In the genomic region with DNA sequence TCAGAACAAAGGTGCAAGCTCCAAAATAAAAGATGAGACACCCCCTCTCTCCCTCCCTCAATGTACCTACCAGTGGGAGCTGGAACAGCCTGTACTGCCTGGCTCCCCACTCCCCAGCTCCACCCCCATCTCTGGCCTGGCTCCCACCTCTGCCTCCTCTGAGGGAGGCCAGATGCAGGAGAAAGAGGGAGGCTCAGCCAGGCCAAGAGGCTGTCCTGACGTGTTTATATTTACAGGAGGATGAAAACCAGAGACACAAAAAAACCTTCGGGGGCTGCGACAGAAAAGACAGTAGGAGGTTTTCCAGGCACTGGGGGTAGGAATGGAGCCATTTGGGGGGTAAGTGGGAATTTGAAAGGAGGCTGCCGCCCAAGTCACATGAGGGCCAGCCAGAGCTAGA, we compare ENCODE assay signal across 17 cellular contexts. TPM values are rescaled to one million over a fixed set of nuclear protein-coding genes. Genes with fewer than 3 reads are reported as not detected.
A peak's percentile ranks its signal among the peaks of the same experiment; 100 is the strongest.
DNase-seq lines count a peak whose midpoint lies in the region; ATAC-seq and TF ChIP-seq lines count a peak whose summit lies in the region.
"Had no signal": no experiment of that assay in that cellular context is flagged by ENCODE, and none has a peak within 500 bp of the region (broad histone marks: within the 10 kb centered on the region; RNA-seq: fewer than 3 reads in every experiment).

No MANE protein-coding gene starts in this region.

- no peaks in the 10 kb centered on the region for H3K9me3 Mint-ChIP-seq in activated CD4-positive, alpha-beta T cell treated with anti-CD3 and anti-CD28 coated beads for 36 hours (ENCODE audit: low read depth)
- H3K9me3 Mint-ChIP-seq in activated B cell treated with CpG ODN at 0.5 μM for 24 hours: no peaks in the 10 kb centered on the region
- H3K9me3 Mint-ChIP-seq in stimulated activated naive B cell treated with anti-CD40 and anti-IgM and Interleukin-4, amounts not matched to agents 10 μg/mL and 1 μg/mL and 100 μg/mL, for 72 hours: no peaks in the 10 kb centered on the region
- H3K9me3 Mint-ChIP-seq: activated naive CD8-positive, alpha-beta T cell treated with anti-CD3 and anti-CD28 coated beads, Interleukin-2, amount 10 ng/mL, durations not matched to agents 7 days and 5 days had no signal

- peaks cover 0 to 2% (median 0%) of the 10 kb centered on the region in 7 donors for H3K27me3 ChIP-seq in heart right ventricle
- H3K27me3 ChIP-seq: upper lobe of left lung had no signal

- H3K27ac Mint-ChIP-seq in activated CD4-positive, alpha-beta T cell treated with anti-CD3 and anti-CD28 coated beads for 36 hours: peak overlapping the region; percentile 11
- peak overlapping the region; percentile 56 for H3K27ac Mint-ChIP-seq in activated B cell treated with CpG ODN at 0.5 μM for 24 hours
- H3K27ac Mint-ChIP-seq in stimulated activated naive B cell treated with anti-CD40 and anti-IgM and Interleukin-4, amounts not matched to agents 10 μg/mL and 1 μg/mL and 100 μg/mL, for 72 hours: peak overlapping the region; percentile 84
- H3K27ac Mint-ChIP-seq: activated naive CD8-positive, alpha-beta T cell treated with anti-CD3 and anti-CD28 coated beads, Interleukin-2, amount 10 ng/mL, durations not matched to agents 7 days and 5 days had no signal

- H3K4me3 Mint-ChIP-seq in activated CD4-positive, alpha-beta T cell treated with anti-CD3 and anti-CD28 coated beads for 36 hours: no peak overlapping the region
- no peak overlapping the region for H3K4me3 Mint-ChIP-seq in activated B cell treated with CpG ODN at 0.5 μM for 24 hours
- H3K4me3 Mint-ChIP-seq in stimulated activated naive B cell treated with anti-CD40 and anti-IgM and Interleukin-4, amounts not matched to agents 10 μg/mL and 1 μg/mL and 100 μg/mL, for 72 hours: no peak overlapping the region
- H3K4me3 Mint-ChIP-seq: activated naive CD8-positive, alpha-beta T cell treated with anti-CD3 and anti-CD28 coated beads, Interleukin-2, amount 10 ng/mL, durations not matched to agents 7 days and 5 days had no signal

- CTCF ChIA-PET in activated CD4-positive, alpha-beta T cell treated with anti-CD3 and anti-CD28 coated beads for 36 hours (lab: Charles Lee): no interaction called here
- CTCF ChIA-PET in activated B cell treated with CpG ODN at 0.5 μM for 24 hours (lab: Charles Lee): interaction anchor here (1.7 kb wide), 1 partner anchor 39 kb away, joined by 4 read pairs; no protein-coding TSS in a partner anchor

- DNase-seq in activated CD4-positive, alpha-beta T cell treated with anti-CD3 and anti-CD28 coated beads for 36 hours: no peak
- DNase-seq in activated CD4-positive, alpha-beta T cell treated with anti-CD3 and anti-CD28 coated beads for 1 hour: no peak
- DNase-seq in activated B cell treated with CpG ODN at 0.5 μM for 24 hours (no peak), T1000 (lab: John Stamatoyannopoulos, UW) (no peak), heart right ventricle (no peak), epidermal melanocyte (ENCODE audit: insufficient read length, low spot score) (no peak)
- no peak for DNase-seq in stimulated activated naive B cell treated with anti-CD40 and anti-IgM and Interleukin-4, amounts not matched to agents 10 μg/mL and 1 μg/mL and 100 μg/mL, for 72 hours
- DNase-seq: 8988T; activated CD4-positive, alpha-beta T cell treated with anti-CD3 and anti-CD28 coated beads for 48 hours; activated naive CD8-positive, alpha-beta T cell treated with anti-CD3 and anti-CD28 coated beads, Interleukin-2, amount 10 ng/mL, durations not matched to agents 7 days and 5 days; cortex of kidney; KBM-7; NCI-H187 treated with DMSO at 0.1 percent for 48 hours; right cardiac atrium; upper lobe of left lung had no signal

- H3K27ac ChIP-seq in mesodermal cell (ENCODE audit: low read depth, low read length, severe bottlenecking) (peak overlapping the region; percentile 80), heart right ventricle (peak overlapping the region in 1 of 10 donors; percentile 40)
- H3K27ac ChIP-seq: SK-N-MC, upper lobe of left lung had no signal

- no peaks in the 10 kb centered on the region for H3K9me3 ChIP-seq in mesodermal cell (ENCODE audit: control insufficient read depth, low read length)
- H3K9me3 ChIP-seq in heart right ventricle: no peaks in the 10 kb centered on the region
- H3K9me3 ChIP-seq: upper lobe of left lung had no signal

- peaks cover 25% of the 10 kb centered on the region for H3K36me3 Mint-ChIP-seq in activated CD4-positive, alpha-beta T cell treated with anti-CD3 and anti-CD28 coated beads for 36 hours (ENCODE audit: low read depth)
- peaks cover 81% of the 10 kb centered on the region for H3K36me3 Mint-ChIP-seq in activated B cell treated with CpG ODN at 0.5 μM for 24 hours (ENCODE audit: low read depth)
- H3K36me3 Mint-ChIP-seq in stimulated activated naive B cell treated with anti-CD40 and anti-IgM and Interleukin-4, amounts not matched to agents 10 μg/mL and 1 μg/mL and 100 μg/mL, for 72 hours: peaks cover 5 to 23% of the 10 kb centered on the region in 2 donors

- 64 to 71% methylated on average over 3 to 4 of the region's 4 CpGs for WGBS in mesodermal cell (ENCODE audit: insufficient coverage in 2 of 2), 2 experiments
- WGBS in heart right ventricle, 2 donors: 28 to 35% methylated on average over 4 of the region's 4 CpGs

- intact Hi-C loops in activated CD4-positive, alpha-beta T cell treated with anti-CD3 and anti-CD28 coated beads for 36 hours (cut with DNase I, micrococcal nuclease): no loop called here
- intact Hi-C loops in activated B cell treated with CpG ODN at 0.5 μM for 24 hours (cut with micrococcal nuclease) (no loop called here), heart right ventricle (cut with DNase I) (no loop called here)

- TF ChIP-seq CTCF in activated B cell treated with CpG ODN at 0.5 μM for 24 hours (IDR thresholded peaks at IDR 0.05) (no peak), heart right ventricle (IDR thresholded peaks at IDR 0.05) (no peak)

- peaks cover 16% of the 10 kb centered on the region for H3K4me1 Mint-ChIP-seq in activated CD4-positive, alpha-beta T cell treated with anti-CD3 and anti-CD28 coated beads for 36 hours
- peaks cover 12% of the 10 kb centered on the region for H3K4me1 Mint-ChIP-seq in activated B cell treated with CpG ODN at 0.5 μM for 24 hours
- H3K4me1 Mint-ChIP-seq in stimulated activated naive B cell treated with anti-CD40 and anti-IgM and Interleukin-4, amounts not matched to agents 10 μg/mL and 1 μg/mL and 100 μg/mL, for 72 hours: peaks cover 7 to 9% of the 10 kb centered on the region in 2 donors

- H3K4me3 ChIP-seq in mesodermal cell (ENCODE audit: extremely low read depth, insufficient read depth, low read length, poor library complexity, severe bottlenecking) (no peak overlapping the region), heart right ventricle (no peak overlapping the region)
- H3K4me3 ChIP-seq: SK-N-MC, upper lobe of left lung had no signal

- H3K36me3 ChIP-seq in mesodermal cell (ENCODE audit: control insufficient read depth, insufficient read depth, low read length): no peaks in the 10 kb centered on the region
- peaks cover 0 to 8% (median 0%) of the 10 kb centered on the region in 9 donors for H3K36me3 ChIP-seq in heart right ventricle
- H3K36me3 ChIP-seq: upper lobe of left lung had no signal

- no peaks in the 10 kb centered on the region for H3K4me1 ChIP-seq in mesodermal cell (ENCODE audit: control insufficient read depth, insufficient read depth, low read length, poor library complexity, severe bottlenecking)
- H3K4me1 ChIP-seq in heart right ventricle: peaks cover 0 to 9% (median 0%) of the 10 kb centered on the region in 9 donors
- H3K4me1 ChIP-seq: upper lobe of left lung had no signal

- ATAC-seq in activated CD4-positive, alpha-beta T cell treated with anti-CD3 and anti-CD28 coated beads for 36 hours: no peak
- ATAC-seq in activated B cell treated with CpG ODN at 0.5 μM for 24 hours (ENCODE audit: low read depth) (no peak), heart right ventricle (no peak)
- no peak for ATAC-seq in stimulated activated naive B cell treated with anti-CD40 and anti-IgM and Interleukin-4, amounts not matched to agents 10 μg/mL and 1 μg/mL and 100 μg/mL, for 72 hours (replicated peaks)
- ATAC-seq: right cardiac atrium had no signal

- POLR2A ChIA-PET in activated CD4-positive, alpha-beta T cell treated with anti-CD3 and anti-CD28 coated beads for 36 hours (lab: Charles Lee): no interaction called here
- POLR2A ChIA-PET in activated B cell treated with CpG ODN at 0.5 μM for 24 hours (lab: Charles Lee): interaction anchor here (0.6 kb wide), 1 partner anchor 431 kb away, joined by 8 read pairs; no protein-coding TSS in a partner anchor

- no peaks in the 10 kb centered on the region for H3K27me3 Mint-ChIP-seq in activated CD4-positive, alpha-beta T cell treated with anti-CD3 and anti-CD28 coated beads for 36 hours
- H3K27me3 Mint-ChIP-seq in activated B cell treated with CpG ODN at 0.5 μM for 24 hours: no peaks in the 10 kb centered on the region
- no peaks in the 10 kb centered on the region for H3K27me3 Mint-ChIP-seq in stimulated activated naive B cell treated with anti-CD40 and anti-IgM and Interleukin-4, amounts not matched to agents 10 μg/mL and 1 μg/mL and 100 μg/mL, for 72 hours
- H3K27me3 Mint-ChIP-seq: activated naive CD8-positive, alpha-beta T cell treated with anti-CD3 and anti-CD28 coated beads, Interleukin-2, amount 10 ng/mL, durations not matched to agents 7 days and 5 days had no signal

RNA-seq across cellular contexts. Expression of a gene that starts 19.7 kb away (rescaled TPM):
- 10 to 100 TPM; 36.6 to 39.3 TPM for total RNA-seq in activated CD4-positive, alpha-beta T cell treated with anti-CD3 and anti-CD28 coated beads for 36 hours
- 45.8 and 51.9 TPM in 2 replicates for total RNA-seq in activated B cell treated with CpG ODN at 0.5 μM for 24 hours
- polyA plus RNA-seq in mesodermal cell (2013, experiment 1 of 2): 20.6 TPM
- 19.5 TPM for polyA plus RNA-seq in mesodermal cell (2013, experiment 2 of 2)
- 10 to 100 TPM in 2 of 10 donors, 1 to 10 TPM in 8; 4.8 to 13.3 (median 8.7) TPM for total RNA-seq in heart right ventricle
- polyA plus RNA-seq in heart right ventricle: 1 to 10 TPM; 5.7 to 6.1 TPM

Comparison
In these comparisons a context has a peak if more than half of its experiments do, and no peak if none do; other contexts are left out.
1. H3K27ac Mint-ChIP-seq: peak in every context shown above with its lines; median percentile 84 in stimulated activated naive B cell treated with anti-CD40 and anti-IgM and Interleukin-4, amounts not matched to agents 10 μg/mL and 1 μg/mL and 100 μg/mL, for 72 hours; 56 in activated B cell treated with CpG ODN at 0.5 μM for 24 hours; 11 in activated CD4-positive, alpha-beta T cell treated with anti-CD3 and anti-CD28 coated beads for 36 hours.